Comparison of ENCODE assay signal across 8 cellular contexts in genomic region chr2:19989342-19989680, GRCh38. TPM values are rescaled to one million over a fixed set of nuclear protein-coding genes. Genes with fewer than 3 reads are reported as not detected.
DNase-seq lines count a peak whose midpoint lies in the region; ATAC-seq and TF ChIP-seq lines count a peak whose summit lies in the region.

No MANE protein-coding gene starts in this region.

- peaks cover 15% of the 10 kb centered on the region for H3K4me1 ChIP-seq in HUES64 (ENCODE audit: insufficient read depth, low read length)
- H3K4me1 ChIP-seq in muscle layer of duodenum (ENCODE audit: control insufficient read depth in 1 of 2, insufficient read depth in 2 of 2, low read length in 2 of 2): peaks cover 0 to 16% of the 10 kb centered on the region in 2 donors

- H3K36me3 ChIP-seq in HUES64 (ENCODE audit: insufficient read depth, low read length) (peaks cover 31% of the 10 kb centered on the region), muscle layer of duodenum (ENCODE audit: control insufficient read depth in 1 of 2, insufficient read depth in 2 of 2, low read length in 2 of 2) (peaks cover 0 to 5% of the 10 kb centered on the region in 2 donors)

- H3K9ac ChIP-seq in HUES64 (ENCODE audit: low read depth, low read length): peak overlapping the region; percentile 71

- no peaks in the 10 kb centered on the region for H3K9me3 Mint-ChIP-seq in central memory CD8-positive, alpha-beta T cell

- H3K27ac ChIP-seq in AG04450 (ENCODE audit: low read depth, low read length): peak overlapping the region; percentile 69
- peak overlapping the region; percentile 10; the same call in 1 of the 2 replicates for H3K27ac ChIP-seq in HUES64 (ENCODE audit: low read depth, low read length)
- peak overlapping the region; percentile 54 for H3K27ac ChIP-seq in muscle layer of duodenum (ENCODE audit: low read length)

- H3K4me1 Mint-ChIP-seq in central memory CD8-positive, alpha-beta T cell: peaks cover 23% of the 10 kb centered on the region

- under 1% methylated on average over 6 of the region's 8 CpGs for WGBS in HUES64

- no peak for ATAC-seq in central memory CD8-positive, alpha-beta T cell (replicated peaks; ENCODE audit: extremely low read depth, poor library complexity, severe bottlenecking)
- no peak for ATAC-seq in GM19463 (IDR thresholded peaks at IDR 0.05; ENCODE audit: unreplicated experiment)
- ATAC-seq in HG03095 (IDR thresholded peaks at IDR 0.05; ENCODE audit: unreplicated experiment): no peak
- no peak for ATAC-seq in HG03378 (IDR thresholded peaks at IDR 0.05; ENCODE audit: unreplicated experiment)
- ATAC-seq in GM19324 (IDR thresholded peaks at IDR 0.05; ENCODE audit: low FRiP score, unreplicated experiment): no peak

- DNase-seq in AG04450 (ENCODE audit: low read depth, low spot score): no peak
- no peak for DNase-seq in central memory CD8-positive, alpha-beta T cell (ENCODE audit: low spot score in 2 of 2)

- peak overlapping the region; percentile 90 for H3K27ac Mint-ChIP-seq in central memory CD8-positive, alpha-beta T cell (ENCODE audit: low read depth)

- POLR2A ChIA-PET in AG04450 (lab: Yijun Ruan, JAX): interaction anchor here (1.2 kb wide), 1 partner anchor 236 kb away, joined by 3 read pairs; the partner anchor contains the start of gene SDC1

- CTCF ChIA-PET in AG04450 (lab: Charles Lee): no interaction called here

- H3K36me3 Mint-ChIP-seq in central memory CD8-positive, alpha-beta T cell (ENCODE audit: insufficient read depth): peaks cover 18% of the 10 kb centered on the region

- H3K4me3 Mint-ChIP-seq in central memory CD8-positive, alpha-beta T cell: peak overlapping the region; percentile 90

- no peaks in the 10 kb centered on the region for H3K27me3 ChIP-seq in AG04450 (ENCODE audit: control insufficient read depth, insufficient read depth, low read length)
- no peaks in the 10 kb centered on the region for H3K27me3 ChIP-seq in HUES64 (ENCODE audit: insufficient read depth, low read length)
- H3K27me3 ChIP-seq in muscle layer of duodenum (ENCODE audit: low read depth, low read length): no peaks in the 10 kb centered on the region

- peaks cover 29% of the 10 kb centered on the region for H3K27me3 Mint-ChIP-seq in central memory CD8-positive, alpha-beta T cell

- H3K4me3 ChIP-seq in AG04450 (ENCODE audit: low read depth, low read length): peak overlapping the region; percentile 89
- H3K4me3 ChIP-seq in HUES64 (ENCODE audit: low read length): peak overlapping the region; percentile 86
- peak overlapping the region; percentile 90 to 92 for H3K4me3 ChIP-seq in muscle layer of duodenum (ENCODE audit: low read depth in 1 of 2, low read length in 2 of 2)

- no peaks in the 10 kb centered on the region for H3K9me3 ChIP-seq in AG04450 (ENCODE audit: control insufficient read depth, insufficient read depth, low read length)
- no peaks in the 10 kb centered on the region for H3K9me3 ChIP-seq in HUES64 (ENCODE audit: insufficient read depth, low read depth, low read length)
- H3K9me3 ChIP-seq in muscle layer of duodenum (ENCODE audit: control insufficient read depth in 1 of 2, low read length in 2 of 2): no peaks in the 10 kb centered on the region

- TF ChIP-seq CTCF in AG04450 (IDR thresholded peaks at IDR 0.05; ENCODE audit: low read depth, low read length): no peak

RNA-seq across cellular contexts. Expression of gene WDR35, which starts 0.6 kb away (rescaled TPM):
- polyA plus RNA-seq in AG04450 (2011; rRNA removed): 6.7 and 9.1 TPM in 2 replicates
- 7.4 and 11.4 TPM in 2 replicates for polyA minus RNA-seq in AG04450 (2011; rRNA and poly(A)+ RNA removed)
- polyA plus RNA-seq in HUES64 (2013, experiment 1 of 2): 13.2 TPM
- polyA plus RNA-seq in HUES64 (2013, experiment 2 of 2): 14.1 TPM

RNA-seq across cellular contexts. Expression of gene MATN3, which starts 23.2 kb away (rescaled TPM):
- polyA plus RNA-seq in AG04450 (2011; rRNA removed): 2.7 and 3.0 TPM in 2 replicates
- polyA minus RNA-seq in AG04450 (2011; rRNA and poly(A)+ RNA removed): 1.4 and 1.6 TPM in 2 replicates
- 6.5 TPM for polyA plus RNA-seq in HUES64 (2013, experiment 1 of 2)
- 7.1 TPM for polyA plus RNA-seq in HUES64 (2013, experiment 2 of 2)

Comparison
In these comparisons a context has a peak if more than half of its experiments do, and no peak if none do; other contexts are left out.
1. H3K27ac ChIP-seq: peak in every context shown above with its lines; median percentile 69 in AG04450; 54 in muscle layer of duodenum; 10 in HUES64.